Comparison of ENCODE assay signal across 19 cellular contexts in genomic region chr1:84165566-84165965, GRCh38.
DNase-seq lines count a peak whose midpoint lies in the region; ATAC-seq lines count a peak whose summit lies in the region.
"Had no signal": no experiment of that assay in that cellular context is flagged by ENCODE, and none has a peak within 500 bp of the region (broad histone marks: within the 10 kb centered on the region; RNA-seq: fewer than 3 reads in every experiment).

No MANE protein-coding gene starts in this region.

- peak overlapping the region; percentile 60 for H3K4me3 Mint-ChIP-seq in activated naive CD4-positive, alpha-beta T cell treated with anti-CD3 and anti-CD28 coated beads, Interleukin-2, amount 50 U/mL, for 24 hours
- H3K4me3 Mint-ChIP-seq in stimulated activated effector memory CD8-positive, alpha-beta T cell treated with anti-CD3 and anti-CD28 coated beads, Interleukin-12 subunit alpha, Interleukin-12 subunit beta, amount 100 ng/mL, for 72 hours, result peak overlapping the region; percentile 48
- H3K4me3 Mint-ChIP-seq: endodermal cell, nephron, WTC11 had no signal

- DNase-seq in NCI-H1092 treated with DMSO at 0.1 percent for 48 hours (lab: John Stamatoyannopoulos, UW), result peak; percentile 9
- no peak for DNase-seq in NCI-H1092 (lab: John Stamatoyannopoulos, UW)
- no peak for DNase-seq in activated naive CD4-positive, alpha-beta T cell treated with anti-CD3 and anti-CD28 coated beads, Interleukin-2, amount 50 U/mL, for 16 hours
- no peak for DNase-seq in stimulated activated effector memory CD8-positive, alpha-beta T cell treated with anti-CD3 and anti-CD28 coated beads, Interleukin-12 subunit alpha, Interleukin-12 subunit beta, amount 100 ng/mL, for 72 hours (ENCODE audit: low spot score in 2 of 2)
- DNase-seq in nucleus accumbens (lab: John Stamatoyannopoulos, UW), result no peak
- DNase-seq in AG08395 (ENCODE audit: low spot score), result no peak
- DNase-seq: DMS53; endodermal cell; islet precursor cell; stimulated activated CD4-positive, alpha-beta T cell treated with anti-CD3 and anti-CD28 coated beads, Interleukin-12 subunit alpha, Interleukin-12 subunit beta, amount 100 ng/mL, for 4 hours; stimulated activated naive CD4-positive, alpha-beta T cell; upper lobe of left lung had no signal

- H3K27ac Mint-ChIP-seq in activated naive CD4-positive, alpha-beta T cell treated with anti-CD3 and anti-CD28 coated beads, Interleukin-2, amount 50 U/mL, for 24 hours, result no peak overlapping the region
- H3K27ac Mint-ChIP-seq in stimulated activated effector memory CD8-positive, alpha-beta T cell treated with anti-CD3 and anti-CD28 coated beads, Interleukin-12 subunit alpha, Interleukin-12 subunit beta, amount 100 ng/mL, for 72 hours, result peak overlapping the region; percentile 41
- H3K27ac Mint-ChIP-seq: endodermal cell, IgD-negative memory B cell, nephron, WTC11 had no signal

- ATAC-seq in stimulated activated effector memory CD8-positive, alpha-beta T cell treated with anti-CD3 and anti-CD28 coated beads, Interleukin-12 subunit alpha, Interleukin-12 subunit beta, amount 100 ng/mL, for 72 hours, result no peak
- ATAC-seq: WTC11 had no signal

- peak overlapping the region; percentile 70 for H3K27ac ChIP-seq in angular gyrus (ENCODE audit: low read depth, low read length)
- H3K27ac ChIP-seq: 22Rv1; BLaER1 treated with 17β-estradiol and CSF1 and Interleukin-3, amounts not matched to agents 10 nM and 100 nM; upper lobe of left lung had no signal

- H3K9me3 Mint-ChIP-seq in activated naive CD4-positive, alpha-beta T cell treated with anti-CD3 and anti-CD28 coated beads, Interleukin-2, amount 50 U/mL, for 24 hours, result no peaks in the 10 kb centered on the region
- no peaks in the 10 kb centered on the region for H3K9me3 Mint-ChIP-seq in stimulated activated effector memory CD8-positive, alpha-beta T cell treated with anti-CD3 and anti-CD28 coated beads, Interleukin-12 subunit alpha, Interleukin-12 subunit beta, amount 100 ng/mL, for 72 hours
- H3K9me3 Mint-ChIP-seq: endodermal cell, IgD-negative memory B cell, WTC11 had no signal

- H3K4me1 Mint-ChIP-seq in activated naive CD4-positive, alpha-beta T cell treated with anti-CD3 and anti-CD28 coated beads, Interleukin-2, amount 50 U/mL, for 24 hours, result peaks cover 92% of the 10 kb centered on the region
- peaks cover 70% of the 10 kb centered on the region for H3K4me1 Mint-ChIP-seq in stimulated activated effector memory CD8-positive, alpha-beta T cell treated with anti-CD3 and anti-CD28 coated beads, Interleukin-12 subunit alpha, Interleukin-12 subunit beta, amount 100 ng/mL, for 72 hours
- H3K4me1 Mint-ChIP-seq: endodermal cell, WTC11 had no signal

- H3K27me3 Mint-ChIP-seq in activated naive CD4-positive, alpha-beta T cell treated with anti-CD3 and anti-CD28 coated beads, Interleukin-2, amount 50 U/mL, for 24 hours, result no peaks in the 10 kb centered on the region
- H3K27me3 Mint-ChIP-seq: IgD-negative memory B cell had no signal

- H3K36me3 Mint-ChIP-seq in activated naive CD4-positive, alpha-beta T cell treated with anti-CD3 and anti-CD28 coated beads, Interleukin-2, amount 50 U/mL, for 24 hours, result peaks cover 19% of the 10 kb centered on the region
- no peaks in the 10 kb centered on the region for H3K36me3 Mint-ChIP-seq in stimulated activated effector memory CD8-positive, alpha-beta T cell treated with anti-CD3 and anti-CD28 coated beads, Interleukin-12 subunit alpha, Interleukin-12 subunit beta, amount 100 ng/mL, for 72 hours
- H3K36me3 Mint-ChIP-seq: WTC11 had no signal
